Comparison of ENCODE assay signal across 8 cellular contexts in genomic region chr6:144283781-144284473, GRCh38. TPM values are rescaled to one million over a fixed set of nuclear protein-coding genes. Genes with fewer than 3 reads are reported as not detected.
DNase-seq lines count a peak whose midpoint lies in the region; ATAC-seq and TF ChIP-seq lines count a peak whose summit lies in the region.

No MANE protein-coding gene starts in this region.

- ATAC-seq in psoas muscle: no peak

- H3K4me3 ChIP-seq in GM23248: peak overlapping the region; percentile 93
- peak overlapping the region; percentile 93 for H3K4me3 ChIP-seq in psoas muscle

- H3K9me2 ChIP-seq in GM23248 (ENCODE audit: insufficient read depth): no peaks in the 10 kb centered on the region

- H3K9me3 ChIP-seq in GM23248 (ENCODE audit: low read depth) (no peaks in the 10 kb centered on the region), psoas muscle (no peaks in the 10 kb centered on the region)

- H3K36me3 ChIP-seq in GM23248 (ENCODE audit: low read depth): no peaks in the 10 kb centered on the region
- no peaks in the 10 kb centered on the region for H3K36me3 ChIP-seq in psoas muscle (ENCODE audit: insufficient read depth in 1 of 2, low read depth in 1 of 2)

- H2AFZ ChIP-seq in GM23248: peak overlapping the region; percentile 83

- no peak for TF ChIP-seq CTCF in psoas muscle (IDR thresholded peaks at IDR 0.05)

- H3K4me1 ChIP-seq in GM23248 (ENCODE audit: insufficient read depth) (peaks cover 14% of the 10 kb centered on the region), psoas muscle (peaks cover 8% of the 10 kb centered on the region)

- peaks cover 45% of the 10 kb centered on the region for H3K79me2 ChIP-seq in GM23248 (ENCODE audit: insufficient read depth)

- WGBS in GM23248 (ENCODE audit: low coverage in 1 of 2, low lambda C conversion rate in 2 of 2, missing lambda C conversion rate in 2 of 2), 2 experiments: 7% methylated on average over 13 of the region's 13 CpGs
- 15 to 24% (median 17%) methylated on average over 13 of the region's 13 CpGs for WGBS in psoas muscle, 3 donors

- H3K4me2 ChIP-seq in GM23248 (ENCODE audit: unreplicated experiment): peak overlapping the region; percentile 91

- peaks cover 26% of the 10 kb centered on the region for H3F3A ChIP-seq in GM23248 (ENCODE audit: insufficient read depth)

- intact Hi-C loops in psoas muscle (cut with DNase I): no loop called here

- H3K27ac ChIP-seq in GM23248 (peak overlapping the region; percentile 88), psoas muscle (peak overlapping the region; percentile 86)

- DNase-seq in GM23248: peak; percentile 69
- peak; percentile 4 for DNase-seq in SK-MEL-5 (ENCODE audit: low read depth, low spot score)
- peak; percentile 58 for DNase-seq in fibroblast of peridontal ligament (ENCODE audit: extremely low read depth)
- no peak for DNase-seq in psoas muscle
- no peak for DNase-seq in COLO668 (lab: John Stamatoyannopoulos, UW; ENCODE audit: unreplicated experiment)
- no peak for DNase-seq in DMS79 treated with DMSO at 0.1 percent for 48 hours (lab: John Stamatoyannopoulos, UW)
- no peak for DNase-seq in UCSD-AML1 (lab: John Stamatoyannopoulos, UW; ENCODE audit: unreplicated experiment)
- no peak for DNase-seq in stimulated activated CD4-positive, alpha-beta T cell treated with anti-CD3 and anti-CD28 coated beads, Interleukin-4, amount 100 ng/mL, for 24 hours

- H4K20me1 ChIP-seq in GM23248 (ENCODE audit: insufficient read depth): no peaks in the 10 kb centered on the region

- H3K27me3 ChIP-seq in GM23248 (replicated peaks; ENCODE audit: insufficient read depth) (no peaks in the 10 kb centered on the region), psoas muscle (ENCODE audit: insufficient read depth in 3 of 3, low read length in 2 of 3) (no peaks in the 10 kb centered on the region)

- H3K9ac ChIP-seq in GM23248: peak overlapping the region; percentile 93

- in situ Hi-C loops in GM23248 (cut with MboI): no loop called here
- in situ Hi-C loops in SK-MEL-5 (cut with HindIII; ENCODE audit: low pct_unique_long_range_greater_than_20kb, low sequenced_read_pairs): no loop called here

RNA-seq across cellular contexts. Expression of gene UTRN, which starts 1.2 kb away (rescaled TPM):
- total RNA-seq in GM23248 (2014; rRNA removed; shearing (Covaris generic)): 103 TPM in 2 replicates
- polyA plus RNA-seq in GM23248 (2016; fragmentation: Nextera tagmentation; extraction: Ambion mirVana): 46.6 and 49.4 TPM in 2 replicates
- total RNA-seq in SK-MEL-5 (2014; rRNA removed; shearing (Covaris generic)): 19.4 and 25.5 TPM in 2 replicates
- polyA plus RNA-seq in SK-MEL-5 (2015; cell fraction: cytosol; rRNA removed): 10.3 and 21.9 TPM in 2 replicates
- polyA plus RNA-seq in SK-MEL-5 (2015; cell fraction: nucleus; rRNA removed): 8.6 and 8.7 TPM in 2 replicates
- 10 to 100 TPM; 29.1 to 64.9 (median 43.7) TPM for total RNA-seq in psoas muscle
- 10 to 100 TPM in 1 of 3 donors, 1 to 10 TPM in 2; 6.0 to 10.8 (median 8.6) TPM for polyA plus RNA-seq in psoas muscle

Comparison
In these comparisons a context has a peak if more than half of its experiments do, and no peak if none do; other contexts are left out.
1. DNase-seq: peak in GM23248 (single experiment), SK-MEL-5 (single experiment) and fibroblast of peridontal ligament (single experiment); none in psoas muscle (0 of 2), COLO668 (single experiment), DMS79 treated with DMSO at 0.1 percent for 48 hours (single experiment), UCSD-AML1 (single experiment) and stimulated activated CD4-positive, alpha-beta T cell treated with anti-CD3 and anti-CD28 coated beads, Interleukin-4, amount 100 ng/mL, for 24 hours (single experiment).